Comparison of ENCODE assay signal across 8 cellular contexts in the genomic region with DNA sequence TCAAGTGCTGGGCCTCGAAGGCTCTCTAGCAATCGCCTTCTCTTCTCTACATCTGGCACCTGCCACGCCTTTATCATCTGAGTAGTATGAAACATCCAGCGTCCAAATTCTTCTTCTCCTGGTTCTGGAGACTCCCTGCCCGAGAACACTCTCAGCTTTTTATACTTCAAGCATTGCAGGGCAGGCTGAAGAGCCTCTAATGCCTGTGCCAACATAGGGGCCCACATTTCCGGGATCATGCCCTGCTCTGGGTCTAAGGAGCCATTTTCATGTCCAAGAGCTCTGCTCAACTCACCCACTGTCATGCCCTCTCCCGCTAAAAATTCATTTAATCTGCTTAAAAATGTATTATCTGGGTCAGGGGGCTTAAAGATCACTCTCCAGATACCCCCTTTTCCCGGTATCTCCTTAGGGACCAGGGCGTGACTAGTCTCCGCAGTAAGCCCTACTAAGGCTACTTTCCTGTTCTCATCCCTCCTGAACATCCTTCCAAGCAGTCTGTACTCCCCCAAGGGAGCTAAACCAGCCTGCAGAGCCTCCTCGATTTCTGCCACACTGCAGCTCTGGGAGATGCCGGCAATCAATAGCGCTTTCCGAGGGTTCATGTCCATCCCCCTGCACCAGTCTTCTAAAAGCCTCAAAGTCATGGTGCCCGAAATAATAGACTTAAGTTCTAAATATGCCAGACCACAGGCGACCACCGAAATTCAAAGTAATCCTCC. TPM values are rescaled to one million over a fixed set of nuclear protein-coding genes. Genes with fewer than 3 reads are reported as not detected.
DNase-seq lines count a peak whose midpoint lies in the region; ATAC-seq and TF ChIP-seq lines count a peak whose summit lies in the region.

No MANE protein-coding gene starts in this region.

- peak overlapping the region; percentile 100 for H3K4me3 ChIP-seq in GM08714 (ENCODE audit: low read length)
- peak overlapping the region; percentile 75 for H3K4me3 ChIP-seq in RWPE2 (ENCODE audit: severe bottlenecking)
- H3K4me3 ChIP-seq in fibroblast of lung (replicated peaks in 1 of 4; ENCODE audit: control extremely low read depth in 1 of 4, insufficient read depth in 1 of 4, low read depth in 3 of 4, low read length in 4 of 4): peak overlapping the region; percentile 76 to 98 (median 88)
- peak overlapping the region; percentile 96 for H3K4me3 ChIP-seq in retinal pigment epithelial cell (ENCODE audit: low read length)

- H3K9me3 ChIP-seq in RWPE2 (ENCODE audit: severe bottlenecking): no peaks in the 10 kb centered on the region
- H3K9me3 ChIP-seq in fibroblast of lung (ENCODE audit: control insufficient read depth, insufficient read depth, low read depth, low read length): no peaks in the 10 kb centered on the region

- no peaks in the 10 kb centered on the region for H4K20me1 ChIP-seq in fibroblast of lung (ENCODE audit: control insufficient read depth, extremely low read depth, insufficient read depth, low read length)

- TF ChIP-seq CTCF in RWPE2 (IDR thresholded peaks at IDR 0.05; ENCODE audit: poor library complexity, severe bottlenecking): no peak
- TF ChIP-seq CTCF in fibroblast of lung (conservative IDR thresholded peaks at IDR 0.05 in 1 of 2, IDR thresholded peaks at IDR 0.05 in 1 of 2; ENCODE audit: low read depth in 1 of 2, low read length in 2 of 2): no peak
- no peak for TF ChIP-seq CTCF in retinal pigment epithelial cell (conservative IDR thresholded peaks at IDR 0.05; ENCODE audit: low read depth, low read length)

- peaks cover 47% of the 10 kb centered on the region for H3K36me3 ChIP-seq in RWPE2 (ENCODE audit: low read depth)
- no peaks in the 10 kb centered on the region for H3K36me3 ChIP-seq in fibroblast of lung (ENCODE audit: control insufficient read depth, insufficient read depth, low read length)

- no peak for DNase-seq in RWPE2 (ENCODE audit: low spot score)
- no peak for DNase-seq in fibroblast of lung (ENCODE audit: low read depth in 2 of 2)
- no peak for DNase-seq in retinal pigment epithelial cell (ENCODE audit: low read depth)
- no peak for DNase-seq in NCI-H446 (lab: John Stamatoyannopoulos, UW)
- DNase-seq in NCI-H446 treated with DMSO at 0.1 percent for 48 hours (lab: John Stamatoyannopoulos, UW): no peak
- DNase-seq in OCI-M2 (lab: John Stamatoyannopoulos, UW; ENCODE audit: unreplicated experiment): no peak

- H3K4me1 ChIP-seq in RWPE2 (ENCODE audit: insufficient read depth, poor library complexity, severe bottlenecking) (peaks cover 17% of the 10 kb centered on the region), fibroblast of lung (ENCODE audit: control insufficient read depth, extremely low read depth, insufficient read depth, low read length) (no peaks in the 10 kb centered on the region)

- peak overlapping the region; percentile 96 for H3K9ac ChIP-seq in fibroblast of lung (ENCODE audit: insufficient read depth, low read length)

- H3K27me3 ChIP-seq in RWPE2 (ENCODE audit: insufficient read depth, poor library complexity, severe bottlenecking): no peaks in the 10 kb centered on the region
- H3K27me3 ChIP-seq in fibroblast of lung (ENCODE audit: control insufficient read depth, insufficient read depth, low read length): no peaks in the 10 kb centered on the region

- ATAC-seq in RWPE2 (ENCODE audit: low read depth) (no peak), HG03354 (IDR thresholded peaks at IDR 0.05; ENCODE audit: poor library complexity, severe bottlenecking, unreplicated experiment) (no peak)

- peaks cover 10% of the 10 kb centered on the region for H3K79me2 ChIP-seq in fibroblast of lung (ENCODE audit: control insufficient read depth, insufficient read depth, low read length)

- H3K4me2 ChIP-seq in fibroblast of lung (ENCODE audit: extremely low read depth, insufficient read depth, low read length): peak overlapping the region; percentile 69

- H3K27ac ChIP-seq in RWPE2 (ENCODE audit: poor library complexity, severe bottlenecking): peak overlapping the region; percentile 83
- H3K27ac ChIP-seq in fibroblast of lung (ENCODE audit: insufficient read depth, low read length): peak overlapping the region; percentile 95

- H2AFZ ChIP-seq in fibroblast of lung (ENCODE audit: low read length): no peak overlapping the region

RNA-seq across cellular contexts. Expression of gene MOAP1, which starts 0.9 kb away (rescaled TPM):
- 16.9 and 21.3 TPM in 2 replicates for total RNA-seq in fibroblast of lung
- 12.4 and 18.5 TPM in 2 replicates for polyA plus RNA-seq in fibroblast of lung
- polyA plus RNA-seq in fibroblast of lung (2012): 8.1 and 10.9 TPM in 2 replicates
- 5.1 and 6.7 TPM in 2 replicates for polyA minus RNA-seq in fibroblast of lung (ENCODE audit: low replicate concordance)

RNA-seq across cellular contexts. Expression of gene LYSET, which starts 1.4 kb away (rescaled TPM):
- 8.5 and 11.6 TPM in 2 replicates for total RNA-seq in fibroblast of lung
- 11.6 and 11.9 TPM in 2 replicates for polyA plus RNA-seq in fibroblast of lung
- polyA plus RNA-seq in fibroblast of lung (2012): 13.8 and 15.0 TPM in 2 replicates
- 0.35 and 6.4 TPM in 2 replicates for polyA minus RNA-seq in fibroblast of lung (ENCODE audit: low replicate concordance)

RNA-seq across cellular contexts. Expression of gene GON7, which starts 23.1 kb away (rescaled TPM):
- 11.3 and 17.2 TPM in 2 replicates for total RNA-seq in fibroblast of lung
- polyA plus RNA-seq in fibroblast of lung: 13.1 and 14.4 TPM in 2 replicates
- 11.5 and 13.1 TPM in 2 replicates for polyA plus RNA-seq in fibroblast of lung (2012)
- 0.82 TPM in 1 of 2 replicates, not detected in the other for polyA minus RNA-seq in fibroblast of lung (ENCODE audit: low replicate concordance)

RNA-seq across cellular contexts. Expression of gene UBR7, which starts 23.3 kb away (rescaled TPM):
- total RNA-seq in fibroblast of lung: 27.7 and 34.0 TPM in 2 replicates
- polyA plus RNA-seq in fibroblast of lung: 25.4 and 48.9 TPM in 2 replicates
- 14.2 and 29.3 TPM in 2 replicates for polyA plus RNA-seq in fibroblast of lung (2012)
- polyA minus RNA-seq in fibroblast of lung (ENCODE audit: low replicate concordance): 7.7 and 11.4 TPM in 2 replicates
